ENCODE assay signal across 16 cellular contexts in genomic region chr7:1844336-1844955, GRCh38.
DNase-seq lines count a peak whose midpoint lies in the region; ATAC-seq and TF ChIP-seq lines count a peak whose summit lies in the region.
"Had no signal": no experiment of that assay in that cellular context is flagged by ENCODE, and none has a peak within 500 bp of the region (broad histone marks: within the 10 kb centered on the region; RNA-seq: fewer than 3 reads in every experiment).

No MANE protein-coding gene starts in this region.

- intact Hi-C loops in cardiac septum (cut with DNase I) (no loop called here), ovary (cut with DNase I) (no loop called here)

- no peaks in the 10 kb centered on the region for H3K4me1 ChIP-seq in DND-41 (ENCODE audit: insufficient read depth, low read length)
- H3K4me1 ChIP-seq in ovary (ENCODE audit: insufficient read depth): no peaks in the 10 kb centered on the region
- H3K4me1 ChIP-seq: colonic mucosa, transverse colon had no signal

- no peak overlapping the region; the same call in 1 of the 2 replicates for H3K27ac Mint-ChIP-seq in HFFc6

- peaks cover 46% of the 10 kb centered on the region for H4K20me1 ChIP-seq in DND-41 (ENCODE audit: insufficient read depth, low read length)

- H3K27me3 Mint-ChIP-seq in HFFc6 (ENCODE audit: insufficient read depth): peaks cover 3% of the 10 kb centered on the region; the same call in 1 of the 2 replicates
- H3K27me3 Mint-ChIP-seq: CD8-positive, alpha-beta memory T cell had no signal

- no peak overlapping the region for H3K4me3 Mint-ChIP-seq in HFFc6
- H3K4me3 Mint-ChIP-seq: CD8-positive, alpha-beta memory T cell had no signal

- TF ChIP-seq EP300 in ovary (IDR thresholded peaks at IDR 0.05): no peak

- WGBS in ovary, 3 donors: 87 to 91% (median 88%) methylated on average over 19 to 26 of the region's 26 CpGs

- no peak overlapping the region for H3K9ac ChIP-seq in DND-41 (ENCODE audit: low read depth, low read length)

- no peak overlapping the region for H2AFZ ChIP-seq in DND-41 (ENCODE audit: low read depth, low read length)
- H2AFZ ChIP-seq: PC-9 had no signal

- TF ChIP-seq CTCF in DND-41 (IDR thresholded peaks at IDR 0.05; ENCODE audit: borderline replicate concordance, extremely low read depth, low read length, poor library complexity, severe bottlenecking) (peak; percentile 26), HFFc6 (IDR thresholded peaks at IDR 0.05) (peak; percentile 28; the same call in 1 of the 2 replicates), ovary (IDR thresholded peaks at IDR 0.05) (no peak)

- H3K4me3 ChIP-seq in DND-41 (ENCODE audit: low read depth in 1 of 2, low read length in 2 of 2) (no peak overlapping the region), ovary (no peak overlapping the region)
- H3K4me3 ChIP-seq: colonic mucosa, PC-9, transverse colon had no signal

- no peaks in the 10 kb centered on the region for H3K36me3 Mint-ChIP-seq in HFFc6 (ENCODE audit: low read depth)

- DNase-seq in DND-41 (no peak), HFFc6 (no peak), cardiac septum (ENCODE audit: low spot score) (peak; percentile 74), ovary (peak in 3 of 5 donors; percentile 3 to 26 (median 12)), SK-N-DZ (ENCODE audit: low spot score) (no peak), SHP77 (lab: John Stamatoyannopoulos, UW) (no peak)
- DNase-seq: activated CD4-positive, alpha-beta T cell treated with anti-CD3 and anti-CD28 coated beads for 4 hours; activated T-cell treated with anti-CD3 and anti-CD28 coated beads, Interleukin-2, amount 50 U/mL, for 1 hour; colonic mucosa; H7; NCI-H1436; stimulated activated CD4-positive, alpha-beta T cell treated with anti-CD3 and anti-CD28 coated beads, Interleukin-1b, Interleukin-23, amount 100 ng/mL, for 48 hours had no signal

- H3K4me1 Mint-ChIP-seq in HFFc6 (ENCODE audit: low read depth): peaks cover 15% of the 10 kb centered on the region

- ATAC-seq in DND-41 (ENCODE audit: insufficient read depth, low read depth): no peak
- ATAC-seq in GM19463 (IDR thresholded peaks at IDR 0.05; ENCODE audit: unreplicated experiment): no peak

- 0 out of 2 replicates have a peak, but pooled peaks cover 2% of the 10 kb centered on the region for H3K79me2 ChIP-seq in DND-41 (ENCODE audit: insufficient read depth, low read length)

- H3K4me2 ChIP-seq in DND-41 (ENCODE audit: insufficient read depth, low read length): no peak overlapping the region
- H3K4me2 ChIP-seq: PC-9 had no signal

- H3K27ac ChIP-seq in DND-41 (ENCODE audit: low read length) (no peak overlapping the region; the same call in 1 of the 2 replicates), ovary (no peak overlapping the region)
- H3K27ac ChIP-seq: colonic mucosa, PC-9, transverse colon had no signal

- no peak for TF ChIP-seq POLR2A in ovary (IDR thresholded peaks at IDR 0.05)

- no peaks in the 10 kb centered on the region for H3K9me3 Mint-ChIP-seq in HFFc6
- H3K9me3 Mint-ChIP-seq: CD8-positive, alpha-beta memory T cell had no signal

- H3K27me3 ChIP-seq in DND-41 (ENCODE audit: insufficient read depth, low read length, poor library complexity) (no peaks in the 10 kb centered on the region), ovary (no peaks in the 10 kb centered on the region)
- H3K27me3 ChIP-seq: colonic mucosa, transverse colon had no signal

- H3K9me3 ChIP-seq in DND-41 (ENCODE audit: insufficient read depth, low read length, severe bottlenecking): no peaks in the 10 kb centered on the region
- H3K9me3 ChIP-seq in ovary: no peaks in the 10 kb centered on the region
- H3K9me3 ChIP-seq: colonic mucosa, transverse colon had no signal

- H3K36me3 ChIP-seq in DND-41 (ENCODE audit: insufficient read depth, low read length) (peaks cover 70% of the 10 kb centered on the region), ovary (no peaks in the 10 kb centered on the region)
- H3K36me3 ChIP-seq: colonic mucosa, transverse colon had no signal

Comparison
In these comparisons a context has a peak if more than half of its experiments do, and no peak if none do; other contexts are left out.
1. DNase-seq: peak in cardiac septum (single experiment) and ovary (3 of 5); none in DND-41 (single experiment), HFFc6 (single experiment), SK-N-DZ (single experiment) and SHP77 (0 of 2).
2. CTCF ChIP-seq: peak in DND-41 (single experiment) and HFFc6 (single experiment); none in ovary (0 of 3).